ENCODE assay signal across 9 cellular contexts in genomic region chr4:26822546-26822945, GRCh38. TPM values are rescaled to one million over a fixed set of nuclear protein-coding genes. Genes with fewer than 3 reads are reported as not detected.
DNase-seq lines count a peak whose midpoint lies in the region; ATAC-seq and TF ChIP-seq lines count a peak whose summit lies in the region.
"Had no signal": no experiment of that assay in that cellular context is flagged by ENCODE, and none has a peak within 500 bp of the region (broad histone marks: within the 10 kb centered on the region; RNA-seq: fewer than 3 reads in every experiment).

No MANE protein-coding gene starts in this region.

- no peaks in the 10 kb centered on the region for H3K27me3 ChIP-seq in CD4-positive, alpha-beta T cell (ENCODE audit: control insufficient read depth, insufficient read depth, low read length)
- H3K27me3 ChIP-seq in trophoblast cell (ENCODE audit: insufficient read depth, low read length): no peaks in the 10 kb centered on the region

- ATAC-seq in CD4-positive, alpha-beta T cell (ENCODE audit: poor library complexity): peak; percentile 37
- ATAC-seq in GM19397 (IDR thresholded peaks at IDR 0.05; ENCODE audit: unreplicated experiment): peak; percentile 55
- ATAC-seq in HG03159 (IDR thresholded peaks at IDR 0.05; ENCODE audit: unreplicated experiment): peak; percentile 50

- H3K9me3 Mint-ChIP-seq in CD4-positive, alpha-beta T cell: peaks cover 10% of the 10 kb centered on the region
- H3K9me3 Mint-ChIP-seq in activated naive CD8-positive, alpha-beta T cell treated with anti-CD3 and anti-CD28 coated beads for 36 hours: peaks cover 17% of the 10 kb centered on the region

- H3K14ac ChIP-seq in trophoblast cell (ENCODE audit: low read length): no peak overlapping the region

- no peak overlapping the region for H2AFZ ChIP-seq in trophoblast cell (ENCODE audit: insufficient read depth, low read length, poor library complexity)

- peaks cover 15% of the 10 kb centered on the region for H3K4me1 Mint-ChIP-seq in CD4-positive, alpha-beta T cell (ENCODE audit: low read depth)
- peaks cover 9% of the 10 kb centered on the region for H3K4me1 Mint-ChIP-seq in activated naive CD8-positive, alpha-beta T cell treated with anti-CD3 and anti-CD28 coated beads for 36 hours

- H2BK120ac ChIP-seq in trophoblast cell (ENCODE audit: insufficient read depth, low read length, poor library complexity): no peak overlapping the region

- H2BK12ac ChIP-seq in trophoblast cell (ENCODE audit: low read length): no peak overlapping the region

- peaks cover 5% of the 10 kb centered on the region for H3K36me3 Mint-ChIP-seq in CD4-positive, alpha-beta T cell (ENCODE audit: low read depth)
- H3K36me3 Mint-ChIP-seq in activated naive CD8-positive, alpha-beta T cell treated with anti-CD3 and anti-CD28 coated beads for 36 hours: peaks cover 6% of the 10 kb centered on the region

- no peaks in the 10 kb centered on the region for H3K79me2 ChIP-seq in trophoblast cell (ENCODE audit: control insufficient read depth, insufficient read depth, low read length, poor library complexity)

- H3K4ac ChIP-seq in trophoblast cell (ENCODE audit: low read depth, low read length): no peak overlapping the region

- H3K36me3 ChIP-seq in trophoblast cell (ENCODE audit: control insufficient read depth in 1 of 2, insufficient read depth in 2 of 2, low read length in 2 of 2): no peaks in the 10 kb centered on the region

- no peak overlapping the region for H3K4me3 ChIP-seq in trophoblast cell (ENCODE audit: low read depth, low read length)

- H2BK5ac ChIP-seq in trophoblast cell (ENCODE audit: low read depth, low read length, poor library complexity): no peak overlapping the region

- H3K27me3 Mint-ChIP-seq in CD4-positive, alpha-beta T cell: no peaks in the 10 kb centered on the region
- no peaks in the 10 kb centered on the region for H3K27me3 Mint-ChIP-seq in activated naive CD8-positive, alpha-beta T cell treated with anti-CD3 and anti-CD28 coated beads for 36 hours

- H3K4me1 ChIP-seq in trophoblast cell (ENCODE audit: control insufficient read depth in 1 of 2, insufficient read depth in 2 of 2, low read length in 2 of 2): no peaks in the 10 kb centered on the region

- no CpG with 5 or more reads among the region's 6 CpGs for WGBS in trophoblast cell (ENCODE audit: extremely low coverage, insufficient coverage, insufficient read length)

- no peak overlapping the region for H3K23ac ChIP-seq in trophoblast cell (ENCODE audit: low read length)

- CTCF ChIA-PET in CD4-positive, alpha-beta T cell (lab: Charles Lee): no interaction called here

- H4K12ac ChIP-seq in trophoblast cell (ENCODE audit: low read depth, low read length): no peak overlapping the region

- POLR2A ChIA-PET in CD4-positive, alpha-beta T cell (lab: Charles Lee): interaction anchor here (0.6 to 1.4 kb wide), 3 partner anchors 9 to 37 kb away, joined by 3 to 4 read pairs (median 3); no protein-coding TSS in a partner anchor

- H3K18ac ChIP-seq in trophoblast cell (ENCODE audit: low read length): no peak overlapping the region

- peaks cover 7% of the 10 kb centered on the region for H3K9me3 ChIP-seq in CD4-positive, alpha-beta T cell (ENCODE audit: control insufficient read depth, low read length)
- peaks cover 1% of the 10 kb centered on the region for H3K9me3 ChIP-seq in trophoblast cell (ENCODE audit: insufficient read depth, low read depth, low read length)

- H4K91ac ChIP-seq in trophoblast cell (ENCODE audit: low read depth, low read length): no peak overlapping the region

- H2AK5ac ChIP-seq in trophoblast cell (ENCODE audit: low read length): no peak overlapping the region

- H3K27ac ChIP-seq in CD4-positive, alpha-beta T cell (ENCODE audit: low read depth, low read length): no peak overlapping the region
- H3K27ac ChIP-seq in trophoblast cell (ENCODE audit: low read depth, low read length): no peak overlapping the region

- H4K8ac ChIP-seq in trophoblast cell (ENCODE audit: low read depth, low read length): no peak overlapping the region

- H3K9ac ChIP-seq in trophoblast cell (ENCODE audit: low read length): no peak overlapping the region

- DNase-seq in CD4-positive, alpha-beta T cell: no peak
- DNase-seq in activated naive CD8-positive, alpha-beta T cell treated with anti-CD3 and anti-CD28 coated beads for 36 hours: no peak
- DNase-seq in NCI-H446 treated with DMSO at 0.1 percent for 48 hours (lab: John Stamatoyannopoulos, UW) (no peak), trophoblast cell (no peak), D341Med (ENCODE audit: low spot score) (no peak), HUDEP-2 (lab: John Stamatoyannopoulos, UW; ENCODE audit: unreplicated experiment in 76 of 76) (no peak)
- DNase-seq: EL had no signal

- H3K27ac Mint-ChIP-seq in CD4-positive, alpha-beta T cell: no peak overlapping the region
- peak overlapping the region; percentile 25 for H3K27ac Mint-ChIP-seq in activated naive CD8-positive, alpha-beta T cell treated with anti-CD3 and anti-CD28 coated beads for 36 hours

- intact Hi-C loops in CD4-positive, alpha-beta T cell (cut with DNase I, micrococcal nuclease): no loop called here

- TF ChIP-seq CTCF in CD4-positive, alpha-beta T cell (IDR thresholded peaks at IDR 0.05): no peak

- H3K4me3 Mint-ChIP-seq in CD4-positive, alpha-beta T cell: no peak overlapping the region
- no peak overlapping the region for H3K4me3 Mint-ChIP-seq in activated naive CD8-positive, alpha-beta T cell treated with anti-CD3 and anti-CD28 coated beads for 36 hours

- H3K79me1 ChIP-seq in trophoblast cell (ENCODE audit: low read length): no peaks in the 10 kb centered on the region

- H3K4me2 ChIP-seq in trophoblast cell (ENCODE audit: low read length): no peak overlapping the region

RNA-seq across cellular contexts. Expression of gene STIM2, which starts 38.1 kb away (rescaled TPM):
- 10 to 100 TPM; 53.7 to 54.9 TPM for total RNA-seq in CD4-positive, alpha-beta T cell
- total RNA-seq in activated naive CD8-positive, alpha-beta T cell treated with anti-CD3 and anti-CD28 coated beads for 36 hours: 10 to 100 TPM; 41.8 to 45.1 TPM
- 22.3 and 22.8 TPM in 2 replicates for polyA plus RNA-seq in trophoblast cell (2013)
